In the genomic region with DNA sequence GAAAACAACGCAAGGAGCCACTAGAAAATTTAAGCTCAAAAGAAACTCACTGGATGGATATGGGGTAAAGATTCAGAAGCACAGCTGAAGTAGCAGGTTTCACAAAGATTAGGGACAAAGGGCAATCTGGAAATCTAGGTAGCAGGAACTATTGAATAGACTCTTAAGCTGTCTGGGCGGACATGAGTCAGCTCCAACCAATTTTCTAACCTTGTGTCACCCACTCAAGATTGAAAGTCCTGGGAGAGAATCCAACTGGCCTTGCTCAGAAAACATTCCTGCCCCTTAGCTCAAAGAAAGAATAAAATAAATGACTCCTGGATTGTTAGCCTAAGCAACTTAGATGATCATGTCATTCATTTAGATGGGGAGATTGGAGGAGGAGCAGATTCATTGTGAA, we compare ENCODE assay signal across 11 cellular contexts.
DNase-seq lines count a peak whose midpoint lies in the region; ATAC-seq, FAIRE-seq and TF ChIP-seq lines count a peak whose summit lies in the region.
"Had no signal": no experiment of that assay in that cellular context is flagged by ENCODE, and none has a peak within 500 bp of the region (broad histone marks: within the 10 kb centered on the region; RNA-seq: fewer than 3 reads in every experiment).

No MANE protein-coding gene starts in this region.

- no peaks in the 10 kb centered on the region for H3K9me3 ChIP-seq in small intestine (ENCODE audit: control insufficient read depth, low read depth)
- H3K9me3 ChIP-seq: ovary had no signal

- no peak overlapping the region for H3K4me3 Mint-ChIP-seq in type B pancreatic cell
- H3K4me3 Mint-ChIP-seq: activated T-cell treated with anti-CD3 and anti-CD28 coated beads, Interleukin-2, amount 50 U/mL, for 24 hours had no signal

- WGBS in small intestine, 3 donors, result 59 to 75% (median 73%) methylated on average over 2 of the region's 2 CpGs

- no peaks in the 10 kb centered on the region for H3K27me3 ChIP-seq in small intestine (ENCODE audit: control insufficient read depth in 2 of 2, insufficient read depth in 2 of 2, low read length in 2 of 2)
- H3K27me3 ChIP-seq: ovary had no signal

- H3K27ac ChIP-seq in small intestine (ENCODE audit: low read depth in 1 of 2, low read length in 1 of 2), result no peak overlapping the region
- H3K27ac ChIP-seq: ovary had no signal

- no peaks in the 10 kb centered on the region for H3K36me3 Mint-ChIP-seq in type B pancreatic cell

- H3K4me1 Mint-ChIP-seq in type B pancreatic cell (ENCODE audit: unreplicated experiment), result no peaks in the 10 kb centered on the region

- DNase-seq in GM04503 (ENCODE audit: low read depth) (peak; percentile 54), RKO (ENCODE audit: low spot score) (peak; percentile 55), fibroblast of mammary gland (ENCODE audit: low read depth) (peak; percentile 90), small intestine (peak; percentile 56), cerebellar nuclear complex (lab: John Stamatoyannopoulos, UW) (no peak), SHP77 (lab: John Stamatoyannopoulos, UW) (no peak), type B pancreatic cell (ENCODE audit: extremely low spot score, unreplicated experiment) (no peak)
- DNase-seq: activated T-cell treated with anti-CD3 and anti-CD28 coated beads, Interleukin-2, amount 50 U/mL, for 24 hours; NCI-H748 treated with DMSO at 0.1 percent for 48 hours; ovary had no signal

- no peaks in the 10 kb centered on the region for H3K36me3 ChIP-seq in small intestine (ENCODE audit: control insufficient read depth in 2 of 2, insufficient read depth in 2 of 2, low read length in 2 of 2)
- H3K36me3 ChIP-seq: ovary had no signal

- TF ChIP-seq CTCF in fibroblast of mammary gland (conservative IDR thresholded peaks at IDR 0.05; ENCODE audit: control insufficient read depth, insufficient read depth, low read depth, low read length) (no peak), type B pancreatic cell (conservative IDR thresholded peaks at IDR 0.05) (no peak)

- FAIRE-seq in small intestine (lab: Jason Lieb, UNC), result no peak

- no peak overlapping the region for H3K4me3 ChIP-seq in fibroblast of mammary gland (ENCODE audit: control insufficient read depth, low read depth, low read length)
- H3K4me3 ChIP-seq in small intestine (ENCODE audit: low read depth in 1 of 2, low read length in 2 of 2), result no peak overlapping the region
- H3K4me3 ChIP-seq: ovary had no signal

- no peak overlapping the region for H3K27ac Mint-ChIP-seq in type B pancreatic cell
- H3K27ac Mint-ChIP-seq: activated T-cell treated with anti-CD3 and anti-CD28 coated beads, Interleukin-2, amount 50 U/mL, for 24 hours had no signal

- H3K4me1 ChIP-seq in small intestine (ENCODE audit: control insufficient read depth in 2 of 2, insufficient read depth in 1 of 2, low read depth in 1 of 2, low read length in 1 of 2), result no peaks in the 10 kb centered on the region

- no peaks in the 10 kb centered on the region for H3K27me3 Mint-ChIP-seq in type B pancreatic cell
- H3K27me3 Mint-ChIP-seq: activated T-cell treated with anti-CD3 and anti-CD28 coated beads, Interleukin-2, amount 50 U/mL, for 24 hours had no signal

- no peaks in the 10 kb centered on the region for H3K9me3 Mint-ChIP-seq in type B pancreatic cell
- H3K9me3 Mint-ChIP-seq: activated T-cell treated with anti-CD3 and anti-CD28 coated beads, Interleukin-2, amount 50 U/mL, for 24 hours had no signal

- no peak for ATAC-seq in HG02588 (IDR thresholded peaks at IDR 0.05; ENCODE audit: unreplicated experiment)

Comparison
In these comparisons a context has a peak if more than half of its experiments do, and no peak if none do; other contexts are left out.
1. DNase-seq: peak in GM04503 (single experiment), RKO (single experiment), fibroblast of mammary gland (single experiment) and small intestine (single experiment); none in cerebellar nuclear complex (0 of 2), SHP77 (0 of 2) and type B pancreatic cell (single experiment).